Comparison of ENCODE assay signal across 23 cellular contexts in genomic region chr6:102994866-102995265, GRCh38.
"Had no signal": no experiment of that assay in that cellular context is flagged by ENCODE, and none has a peak within 500 bp of the region (broad histone marks: within the 10 kb centered on the region; RNA-seq: fewer than 3 reads in every experiment).

No MANE protein-coding gene starts in this region.

- DNase-seq: colonic mucosa; cortex of kidney; dorsolateral prefrontal cortex; effector CD4-positive, alpha-beta T cell; effector CD8-positive, alpha-beta T cell; effector memory CD4-positive, alpha-beta T cell; effector memory CD8-positive, alpha-beta T cell; endodermal cell; erythroblast; esophagus squamous epithelium; foreskin fibroblast; foreskin keratinocyte; foreskin melanocyte; gastrocnemius medialis; glutamatergic neuron; head of caudate nucleus; heart left ventricle; heart right ventricle had no signal

- H3K27ac ChIP-seq: colonic mucosa, coronary artery, dorsolateral prefrontal cortex, epithelial cell of prostate, esophagus muscularis mucosa, esophagus squamous epithelium, foreskin keratinocyte, gastrocnemius medialis, gastroesophageal sphincter, heart left ventricle, heart right ventricle had no signal

- ATAC-seq: effector memory CD8-positive, alpha-beta T cell; esophagus mucosa; foreskin keratinocyte; gastrocnemius medialis; gastroesophageal sphincter; heart left ventricle; heart right ventricle had no signal

- H3K4me3 ChIP-seq: colonic mucosa, coronary artery, dorsolateral prefrontal cortex, esophagus muscularis mucosa, esophagus squamous epithelium, gastrocnemius medialis, gastroesophageal sphincter, heart left ventricle, heart right ventricle had no signal

- H3K36me3 ChIP-seq: colonic mucosa, esophagus muscularis mucosa, esophagus squamous epithelium, gastrocnemius medialis, gastroesophageal sphincter, heart left ventricle, heart right ventricle had no signal

- H3K9me3 ChIP-seq: colonic mucosa, esophagus muscularis mucosa, esophagus squamous epithelium, gastrocnemius medialis, gastroesophageal sphincter, heart left ventricle had no signal

- H3K27me3 ChIP-seq: colonic mucosa, esophagus muscularis mucosa, esophagus squamous epithelium, foreskin keratinocyte, gastrocnemius medialis, gastroesophageal sphincter, heart left ventricle, heart right ventricle had no signal

- H3K4me1 ChIP-seq: colonic mucosa, esophagus muscularis mucosa, esophagus squamous epithelium, foreskin keratinocyte, gastrocnemius medialis, gastroesophageal sphincter, heart left ventricle, heart right ventricle had no signal
